In the genomic region with DNA sequence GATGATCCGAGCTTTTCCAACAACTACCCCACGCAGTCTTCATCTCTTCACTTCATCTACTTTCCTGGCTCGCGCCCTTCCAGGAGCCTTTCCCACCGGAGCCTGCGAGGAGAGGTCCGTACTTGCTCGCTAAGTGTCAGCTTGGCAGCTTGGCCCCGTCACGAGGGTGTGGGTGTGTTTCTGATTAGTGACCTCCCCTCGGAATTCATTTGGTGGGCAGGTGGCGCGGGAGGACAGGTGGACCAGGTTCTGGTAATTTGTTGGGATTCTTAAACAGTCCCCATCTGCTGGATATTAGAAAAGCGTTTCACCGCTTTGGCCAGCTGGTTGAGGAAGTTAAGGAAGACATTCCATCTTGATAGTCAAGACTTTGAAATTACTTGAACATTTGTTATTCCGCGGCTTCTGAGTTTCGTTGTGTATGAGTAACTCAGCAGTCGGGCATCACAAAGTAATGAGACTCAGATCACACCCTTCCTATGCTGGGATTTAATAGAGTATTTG, we compare ENCODE assay signal across 8 cellular contexts. TPM values are rescaled to one million over a fixed set of nuclear protein-coding genes. Genes with fewer than 3 reads are reported as not detected.
A peak's percentile ranks its signal among the peaks of the same experiment; 100 is the strongest.
DNase-seq lines count a peak whose midpoint lies in the region; ATAC-seq and TF ChIP-seq lines count a peak whose summit lies in the region.

No MANE protein-coding gene starts in this region.

- POLR2A ChIA-PET in A673 (lab: Charles Lee; ENCODE audit: low non-redundant PET): interaction anchor here (0.5 to 0.6 kb wide), 2 partner anchors 398 to 622 kb away, joined by 3 to 4 read pairs; no protein-coding TSS in a partner anchor
- POLR2A ChIA-PET in OCI-LY7 (lab: Charles Lee): interaction anchor here (0.9 to 1.9 kb wide), 4 partner anchors 8 to 517 kb away, joined by 4 to 5 read pairs (median 5); no protein-coding TSS in a partner anchor

- peak overlapping the region; percentile 86 for H3K4me2 ChIP-seq in OCI-LY7 (ENCODE audit: low read length)

- H3K36me3 ChIP-seq in A673 (ENCODE audit: insufficient read depth, low read length, poor library complexity, severe bottlenecking) (peaks cover 26% of the 10 kb centered on the region), OCI-LY7 (ENCODE audit: insufficient read depth, low read length) (peaks cover 42% of the 10 kb centered on the region), uterus (no peaks in the 10 kb centered on the region)

- H3K4me3 ChIP-seq in A673 (ENCODE audit: low read depth, low read length, poor library complexity, severe bottlenecking) (peak overlapping the region; percentile 86), OCI-LY7 (ENCODE audit: low read depth, low read length, poor library complexity, severe bottlenecking) (peak overlapping the region; percentile 99), uterus (peak overlapping the region; percentile 87 to 97)

- peak overlapping the region; percentile 90 for H3K27ac ChIP-seq in A673 (ENCODE audit: low read depth, low read length, poor library complexity, severe bottlenecking)
- peak overlapping the region; percentile 56 for H3K27ac ChIP-seq in OCI-LY7 (ENCODE audit: low read depth, low read length, poor library complexity, severe bottlenecking)
- peak overlapping the region; percentile 87 to 89 for H3K27ac ChIP-seq in uterus

- ATAC-seq in GM18517 (IDR thresholded peaks at IDR 0.05; ENCODE audit: unreplicated experiment) (peak; percentile 33), HG03066 (IDR thresholded peaks at IDR 0.05; ENCODE audit: low read depth, unreplicated experiment) (peak; percentile 38), Right ventricle myocardium inferior (peak; percentile 30)

- DNase-seq in A673 (ENCODE audit: low spot score) (no peak), OCI-LY7 (ENCODE audit: low spot score) (peak; percentile 41), Right ventricle myocardium inferior (ENCODE audit: missing footprints) (peak; percentile 80), posterior cingulate gyrus (peak in 7 of 10 donors; percentile 24 to 92 (median 57)), uterus (peak in 1 of 2 donors; percentile 54)
- DNase-seq in activated naive CD4-positive, alpha-beta T cell treated with Interleukin-2 at 50 U/mL for 16 hours: peak; percentile 64

- H3K9me3 ChIP-seq in A673 (ENCODE audit: low read depth, low read length, poor library complexity, severe bottlenecking) (no peaks in the 10 kb centered on the region), OCI-LY7 (ENCODE audit: low read length) (no peaks in the 10 kb centered on the region), uterus (no peaks in the 10 kb centered on the region)

- peak overlapping the region; percentile 99 for H2AFZ ChIP-seq in OCI-LY7 (ENCODE audit: low read length)

- H3K79me2 ChIP-seq in OCI-LY7 (ENCODE audit: insufficient read depth, low read depth, low read length): peaks cover 38% of the 10 kb centered on the region

- no peaks in the 10 kb centered on the region for H4K20me1 ChIP-seq in OCI-LY7 (ENCODE audit: insufficient read depth, low read length)

- no peak for TF ChIP-seq POLR2A in uterus (IDR thresholded peaks at IDR 0.05)

- BruUV-seq in A673 (replicated peaks; lab: Mats Ljungman, UMichigan): no TSS peak
- BruUV-seq in OCI-LY7 (replicated peaks; lab: Mats Ljungman, UMichigan): TSS peak; percentile 63

- H3K9me2 ChIP-seq in OCI-LY7 (ENCODE audit: insufficient read depth, low read length): no peaks in the 10 kb centered on the region

- H3K27me3 ChIP-seq in A673 (replicated peaks; ENCODE audit: insufficient read depth, low read depth, low read length, poor library complexity): no peaks in the 10 kb centered on the region
- no peaks in the 10 kb centered on the region for H3K27me3 ChIP-seq in uterus

- TF ChIP-seq CTCF in A673 (conservative IDR thresholded peaks at IDR 0.05; ENCODE audit: low read depth, low read length) (no peak), OCI-LY7 (conservative IDR thresholded peaks at IDR 0.05; ENCODE audit: low read length) (no peak), uterus (IDR thresholded peaks at IDR 0.05) (no peak)

- CTCF ChIA-PET in A673 (lab: Charles Lee) (no interaction called here), OCI-LY7 (lab: Charles Lee; ENCODE audit: unreplicated experiment) (no interaction called here)

- intact Hi-C loops in A673 (cut with micrococcal nuclease; ENCODE audit: unreplicated experiment): no loop called here
- intact Hi-C loops in OCI-LY7 (cut with micrococcal nuclease; ENCODE audit: unreplicated experiment): no loop called here
- intact Hi-C loops in Right ventricle myocardium inferior (cut with DNase I): no loop called here
- intact Hi-C loops in posterior cingulate gyrus (cut with DNase I): no loop called here
- intact Hi-C loops in uterus (cut with DNase I; ENCODE audit: low total_unique reads): no loop called here

- H3K4me1 ChIP-seq in A673 (ENCODE audit: insufficient read depth, low read length, poor library complexity, severe bottlenecking): peaks cover 21% of the 10 kb centered on the region
- H3K4me1 ChIP-seq in OCI-LY7 (ENCODE audit: insufficient read depth, low read length, poor library complexity, severe bottlenecking): peaks cover 20% of the 10 kb centered on the region
- H3K4me1 ChIP-seq in uterus: peaks cover 0 to 2% of the 10 kb centered on the region in 2 donors

RNA-seq across cellular contexts. Expression of a gene that starts 0.5 kb away (rescaled TPM):
- total RNA-seq in A673 (2021) (74.8 and 87.9 TPM in 2 replicates), OCI-LY7 (2022) (46.9 and 47.1 TPM in 2 replicates), Right ventricle myocardium inferior (26.3 TPM), uterus (100 to 1,000 TPM in 1 of 4 donors, 10 to 100 TPM in 3; 71.0 to 151 (median 83.3) TPM)
- total RNA-seq in OCI-LY7 (2014; rRNA removed; shearing (Covaris generic)): 33.3 and 34.4 TPM in 2 replicates
